ENCODE assay signal across 9 cellular contexts in the genomic region with DNA sequence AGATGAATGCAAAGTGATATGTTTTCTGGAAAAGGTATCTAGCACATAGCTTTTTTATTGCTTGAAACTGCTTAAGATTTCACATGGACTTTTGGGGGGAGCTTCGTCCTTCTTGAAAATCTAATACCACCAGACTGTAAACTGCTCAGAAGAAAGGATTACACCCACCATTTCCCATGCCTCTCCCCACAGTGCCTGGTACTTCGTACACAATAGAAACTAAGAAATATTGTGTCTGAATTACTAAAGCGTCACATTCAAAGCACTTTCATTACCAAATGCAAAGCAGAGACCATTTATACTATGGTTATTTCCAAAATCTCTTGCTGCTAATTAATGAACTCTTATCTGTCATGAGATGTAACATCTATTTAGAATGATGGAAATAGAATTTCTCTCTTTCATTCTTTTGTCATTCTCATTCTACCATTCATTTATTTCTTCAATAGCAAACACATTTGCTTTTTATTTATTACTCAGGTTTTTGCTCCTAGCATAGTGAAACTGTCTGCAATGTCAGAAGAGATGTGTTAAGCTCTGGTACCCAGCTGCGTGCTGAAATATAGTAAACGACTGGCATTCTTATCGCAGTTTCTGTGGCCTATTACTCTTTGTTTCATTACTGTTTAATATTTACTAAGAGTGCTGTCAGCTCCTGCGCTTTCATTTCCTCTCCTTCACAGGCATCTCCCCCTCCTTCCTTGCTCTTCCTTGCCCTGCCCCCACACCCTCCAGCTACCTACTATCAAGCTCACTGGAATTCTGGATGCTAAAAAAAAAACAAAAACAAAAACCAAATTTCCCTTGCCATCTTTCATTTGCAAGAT. TPM values are rescaled to one million over a fixed set of nuclear protein-coding genes. Genes with fewer than 3 reads are reported as not detected.
DNase-seq lines count a peak whose midpoint lies in the region; ATAC-seq lines count a peak whose summit lies in the region.
"Had no signal": no experiment of that assay in that cellular context is flagged by ENCODE, and none has a peak within 500 bp of the region (broad histone marks: within the 10 kb centered on the region; RNA-seq: fewer than 3 reads in every experiment).

No MANE protein-coding gene starts in this region.

- H3K4me2 ChIP-seq in neuronal stem cell (ENCODE audit: insufficient read depth, low read length, poor library complexity, severe bottlenecking), result no peak overlapping the region

- H3K4me3 ChIP-seq in neuronal stem cell (ENCODE audit: low read length in 2 of 2), result no peak overlapping the region

- ATAC-seq in GM19025 (IDR thresholded peaks at IDR 0.05; ENCODE audit: low read depth, unreplicated experiment) (peak; percentile 84), HG02571 (IDR thresholded peaks at IDR 0.05; ENCODE audit: unreplicated experiment) (peak; percentile 89)

- no peaks in the 10 kb centered on the region for H3K9me3 ChIP-seq in neuronal stem cell (replicated peaks in 1 of 2; ENCODE audit: control insufficient read depth in 2 of 2, insufficient read depth in 1 of 2, low read depth in 1 of 2, low read length in 2 of 2)

- no peak overlapping the region for H3K18ac ChIP-seq in neuronal stem cell (ENCODE audit: low read length)

- peak overlapping the region; percentile 74 for H2AFZ ChIP-seq in neuronal stem cell (ENCODE audit: low read length)
- H2AFZ ChIP-seq: parathyroid adenoma had no signal

- H3K36me3 ChIP-seq in neuronal stem cell (replicated peaks in 1 of 2; ENCODE audit: control insufficient read depth in 2 of 2, insufficient read depth in 2 of 2, low read length in 2 of 2), result no peaks in the 10 kb centered on the region

- H2BK120ac ChIP-seq in neuronal stem cell (ENCODE audit: low read depth, low read length), result no peak overlapping the region

- H3K27ac ChIP-seq in neuronal stem cell (replicated peaks; ENCODE audit: low read length), result no peak overlapping the region
- H3K27ac ChIP-seq: parathyroid adenoma had no signal

- no peaks in the 10 kb centered on the region for H3K79me1 ChIP-seq in neuronal stem cell (ENCODE audit: low read depth, low read length)

- H3K4me1 ChIP-seq in neuronal stem cell (ENCODE audit: control insufficient read depth in 2 of 2, insufficient read depth in 1 of 2, low read depth in 1 of 2, low read length in 2 of 2), result peaks cover 16 to 23% of the 10 kb centered on the region in 2 donors
- H3K4me1 ChIP-seq: parathyroid adenoma had no signal

- DNase-seq in HK-2 (ENCODE audit: unreplicated experiment), result peak; percentile 5
- DNase-seq in neuronal stem cell (ENCODE audit: low spot score), result no peak
- DNase-seq in NCI-H1092 (lab: John Stamatoyannopoulos, UW), result no peak
- no peak for DNase-seq in SIG-M5 (lab: John Stamatoyannopoulos, UW)
- DNase-seq in HuH-7 (ENCODE audit: low spot score), result no peak
- DNase-seq: HCEC 1CT had no signal

- no peak overlapping the region for H4K91ac ChIP-seq in neuronal stem cell (ENCODE audit: low read depth, low read length, poor library complexity)

- H4K8ac ChIP-seq in neuronal stem cell (ENCODE audit: low read depth, low read length), result no peak overlapping the region

- WGBS in neuronal stem cell (ENCODE audit: extremely low coverage in 2 of 2, insufficient read length in 2 of 2, insufficient replicate concordance in 1 of 2), 2 donors, result no CpG with 5 or more reads among the region's 7 CpGs

- no peak overlapping the region for H3K9ac ChIP-seq in neuronal stem cell (ENCODE audit: low read depth, low read length, poor library complexity)
- H3K9ac ChIP-seq: parathyroid adenoma had no signal

- H3K14ac ChIP-seq in neuronal stem cell (ENCODE audit: low read length), result no peak overlapping the region

- H2BK15ac ChIP-seq in neuronal stem cell (ENCODE audit: low read length), result no peak overlapping the region

- H2BK12ac ChIP-seq in neuronal stem cell (ENCODE audit: low read length), result no peak overlapping the region

- H2BK5ac ChIP-seq in neuronal stem cell (ENCODE audit: low read length), result no peak overlapping the region

- H3K23ac ChIP-seq in neuronal stem cell (ENCODE audit: low read depth, low read length, poor library complexity), result no peak overlapping the region

- no peak overlapping the region for H3K4ac ChIP-seq in neuronal stem cell (ENCODE audit: low read length)

- no peaks in the 10 kb centered on the region for H3K27me3 ChIP-seq in neuronal stem cell (ENCODE audit: control insufficient read depth in 3 of 3, insufficient read depth in 3 of 3, low read depth in 1 of 3, low read length in 3 of 3)

- no peak overlapping the region for H2AK5ac ChIP-seq in neuronal stem cell (ENCODE audit: low read depth, low read length)

RNA-seq across cellular contexts. Expression of gene RAPGEF2, which starts 51.4 kb away (rescaled TPM):
- 19.0 TPM for polyA plus RNA-seq in neuronal stem cell (2013, experiment 1 of 2)
- 19.5 TPM for polyA plus RNA-seq in neuronal stem cell (2013, experiment 2 of 2)
